In the genomic region with DNA sequence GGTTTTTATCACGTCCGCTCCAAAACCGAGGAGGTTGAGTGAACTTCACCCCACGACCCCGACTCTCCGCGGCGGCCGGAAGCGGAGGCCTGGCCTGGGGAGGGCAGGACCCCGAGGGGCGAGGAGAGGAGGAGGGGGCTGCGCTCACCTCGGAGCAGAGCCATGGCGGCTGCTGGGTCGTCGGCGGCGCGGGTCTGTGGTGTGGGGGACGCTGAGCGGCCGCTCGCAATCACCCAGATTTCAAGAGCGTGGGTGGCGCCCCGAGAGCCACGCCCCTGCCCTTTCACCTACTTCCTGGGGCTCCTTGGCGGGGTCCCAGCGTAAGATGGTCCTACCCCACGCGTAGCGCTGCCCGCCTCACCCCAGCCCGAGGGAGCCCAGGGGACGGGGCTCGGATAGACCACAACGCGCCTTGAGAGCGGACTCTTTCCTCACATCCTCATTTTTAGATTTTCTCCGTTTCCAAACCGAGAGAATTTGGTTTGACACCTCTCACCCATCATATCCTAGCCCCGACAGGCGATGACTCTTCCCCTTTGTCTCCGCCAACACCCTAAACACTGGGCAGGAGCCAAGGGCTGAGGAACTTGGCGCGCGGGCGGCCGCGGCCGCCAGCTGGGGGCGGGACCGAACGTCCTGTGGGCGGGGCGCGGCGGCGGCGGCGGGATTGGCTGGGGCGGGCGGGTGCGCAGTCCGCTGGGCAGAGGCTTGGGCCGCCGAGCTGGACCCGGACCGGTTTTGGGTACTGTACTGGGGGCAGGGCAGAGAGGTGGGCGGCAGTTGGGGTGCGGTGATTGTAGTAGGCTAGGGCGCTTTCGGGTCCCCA, we compare ENCODE assay signal across 8 cellular contexts. TPM values are rescaled to one million over a fixed set of nuclear protein-coding genes. Genes with fewer than 3 reads are reported as not detected.
DNase-seq lines count a peak whose midpoint lies in the region; ATAC-seq and TF ChIP-seq lines count a peak whose summit lies in the region.

A gene with protein sequence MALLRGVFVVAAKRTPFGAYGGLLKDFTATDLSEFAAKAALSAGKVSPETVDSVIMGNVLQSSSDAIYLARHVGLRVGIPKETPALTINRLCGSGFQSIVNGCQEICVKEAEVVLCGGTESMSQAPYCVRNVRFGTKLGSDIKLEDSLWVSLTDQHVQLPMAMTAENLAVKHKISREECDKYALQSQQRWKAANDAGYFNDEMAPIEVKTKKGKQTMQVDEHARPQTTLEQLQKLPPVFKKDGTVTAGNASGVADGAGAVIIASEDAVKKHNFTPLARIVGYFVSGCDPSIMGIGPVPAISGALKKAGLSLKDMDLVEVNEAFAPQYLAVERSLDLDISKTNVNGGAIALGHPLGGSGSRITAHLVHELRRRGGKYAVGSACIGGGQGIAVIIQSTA (minus strand): TSS at position 213 of the 826 bp plus-strand sequence. CDS start 49 bp downstream, at position 164.

- H3K4me1 ChIP-seq in BE2C = no peaks in the 10 kb centered on the region
- H3K4me1 ChIP-seq in left lung = peaks cover 4 to 32% of the 10 kb centered on the region in 2 donors

- POLR2A ChIA-PET in activated CD4-positive, alpha-beta T cell treated with anti-CD3 and anti-CD28 coated beads, Interleukin-2, amount 10 ng/mL, durations not matched to agents 7 days and 5 days (lab: Charles Lee) = no interaction called here

- H3K4me3 ChIP-seq in BE2C (ENCODE audit: low read depth, low read length) (peak within 1 kb of the TSS; percentile 80), left lung (peak within 1 kb of the TSS; percentile 62 to 82)

- H3K27me3 Mint-ChIP-seq in activated CD4-positive, alpha-beta T cell treated with anti-CD3 and anti-CD28 coated beads, Interleukin-2, amount 10 ng/mL, durations not matched to agents 7 days and 5 days = no peaks in the 10 kb centered on the region

- H3K27me3 ChIP-seq in BE2C (no peaks in the 10 kb centered on the region), left lung (no peaks in the 10 kb centered on the region)

- ATAC-seq in HG03439 (IDR thresholded peaks at IDR 0.05; ENCODE audit: unreplicated experiment) (peak; percentile 79), left lung (peak; percentile 96)

- H3K27ac ChIP-seq in left lung = peak within 1 kb of the TSS; percentile 97 to 99

- TF ChIP-seq CTCF in BE2C (IDR thresholded peaks at IDR 0.05; ENCODE audit: low read depth, low read length) = no peak
- TF ChIP-seq CTCF in left lung (IDR thresholded peaks at IDR 0.05) = no peak

- H3K9me3 ChIP-seq in BE2C (no peaks in the 10 kb centered on the region), left lung (peaks cover 0 to 21% of the 10 kb centered on the region in 2 donors)

- DNase-seq in BE2C = peak; percentile 73
- DNase-seq in GM19238 (ENCODE audit: insufficient read length, low spot score) = peak; percentile 60
- peak; percentile 68 to 87 for DNase-seq in NCI-H526 (lab: John Stamatoyannopoulos, UW)
- peak; percentile 80 for DNase-seq in activated CD4-positive, alpha-beta T cell treated with anti-CD3 and anti-CD28 coated beads, Interleukin-2, amount 10 ng/mL, durations not matched to agents 7 days and 5 days
- peak; percentile 20 for DNase-seq in cortex of kidney (lab: John Stamatoyannopoulos, UW)
- peak; percentile 92 to 97 for DNase-seq in left lung
- DNase-seq in stimulated activated CD4-positive, alpha-beta T cell treated with anti-CD3 and anti-CD28 coated beads, Interleukin-4, amount 100 ng/mL, for 1 hour = peak; percentile 81

- H3K4me1 Mint-ChIP-seq in activated CD4-positive, alpha-beta T cell treated with anti-CD3 and anti-CD28 coated beads, Interleukin-2, amount 10 ng/mL, durations not matched to agents 7 days and 5 days = peaks cover 59% of the 10 kb centered on the region

- CTCF ChIA-PET in activated CD4-positive, alpha-beta T cell treated with anti-CD3 and anti-CD28 coated beads, Interleukin-2, amount 10 ng/mL, durations not matched to agents 7 days and 5 days (lab: Charles Lee) = no interaction called here

- intact Hi-C loops in left lung (cut with DNase I) = no loop called here

- peak within 1 kb of the TSS; percentile 99 for H3K27ac Mint-ChIP-seq in activated CD4-positive, alpha-beta T cell treated with anti-CD3 and anti-CD28 coated beads, Interleukin-2, amount 10 ng/mL, durations not matched to agents 7 days and 5 days

- no peaks in the 10 kb centered on the region for H3K36me3 ChIP-seq in BE2C
- H3K36me3 ChIP-seq in left lung = no peaks in the 10 kb centered on the region

- H3K36me3 Mint-ChIP-seq in activated CD4-positive, alpha-beta T cell treated with anti-CD3 and anti-CD28 coated beads, Interleukin-2, amount 10 ng/mL, durations not matched to agents 7 days and 5 days (ENCODE audit: low read depth) = peaks cover 63% of the 10 kb centered on the region

- peak within 1 kb of the TSS; percentile 97 for H3K4me3 Mint-ChIP-seq in activated CD4-positive, alpha-beta T cell treated with anti-CD3 and anti-CD28 coated beads, Interleukin-2, amount 10 ng/mL, durations not matched to agents 7 days and 5 days

- peaks cover 14% of the 10 kb centered on the region for H3K9me3 Mint-ChIP-seq in activated CD4-positive, alpha-beta T cell treated with anti-CD3 and anti-CD28 coated beads, Interleukin-2, amount 10 ng/mL, durations not matched to agents 7 days and 5 days

RNA-seq across cellular contexts. Expression of the gene that starts here (rescaled TPM):
- 23.2 TPM for polyA plus RNA-seq in BE2C (2012; ENCODE audit: insufficient read depth, insufficient read length, low read depth)
- 10 to 100 TPM; 88.3 to 91.2 TPM for total RNA-seq in activated CD4-positive, alpha-beta T cell treated with anti-CD3 and anti-CD28 coated beads, Interleukin-2, amount 10 ng/mL, durations not matched to agents 7 days and 5 days
- 10 to 100 TPM; 60.3 to 71.0 TPM for total RNA-seq in left lung

Comparison
In these comparisons a context has a peak if more than half of its experiments do, and no peak if none do; other contexts are left out.
1. Peak in every context shown above with its lines: DNase-seq, ATAC-seq, H3K4me3 ChIP-seq and H3K27ac ChIP-seq.
2. DNase-seq: peak in every context shown above with its lines; median percentile 94 in left lung; 81 in stimulated activated CD4-positive, alpha-beta T cell treated with anti-CD3 and anti-CD28 coated beads, Interleukin-4, amount 100 ng/mL, for 1 hour; 80 in activated CD4-positive, alpha-beta T cell treated with anti-CD3 and anti-CD28 coated beads, Interleukin-2, amount 10 ng/mL, durations not matched to agents 7 days and 5 days; 78 in NCI-H526; 73 in BE2C; 60 in GM19238; 20 in cortex of kidney.